17 cellular contexts compared by ENCODE assay signal in genomic region chr18:44804033-44804432, GRCh38.
DNase-seq lines count a peak whose midpoint lies in the region; ATAC-seq and TF ChIP-seq lines count a peak whose summit lies in the region.
"Had no signal": no experiment of that assay in that cellular context is flagged by ENCODE, and none has a peak within 500 bp of the region (broad histone marks: within the 10 kb centered on the region; RNA-seq: fewer than 3 reads in every experiment).

No MANE protein-coding gene starts in this region.

- no peaks in the 10 kb centered on the region for H3K27me3 ChIP-seq in heart left ventricle
- no peaks in the 10 kb centered on the region for H3K27me3 ChIP-seq in esophagus squamous epithelium
- H3K27me3 ChIP-seq in psoas muscle (ENCODE audit: insufficient read depth in 3 of 3, low read length in 2 of 3), result no peaks in the 10 kb centered on the region
- no peaks in the 10 kb centered on the region for H3K27me3 ChIP-seq in uterus
- H3K27me3 ChIP-seq: right lobe of liver had no signal

- no peak for DNase-seq in heart left ventricle
- DNase-seq in Right ventricle myocardium inferior (ENCODE audit: missing footprints), result no peak
- DNase-seq in esophagus squamous epithelium (lab: John Stamatoyannopoulos, UW), result no peak
- DNase-seq in psoas muscle, result no peak
- no peak for DNase-seq in uterus
- no peak for DNase-seq in HUDEP-2 (lab: John Stamatoyannopoulos, UW; ENCODE audit: unreplicated experiment in 76 of 76)
- no peak for DNase-seq in islet precursor cell
- DNase-seq: activated CD4-positive, alpha-beta T cell treated with anti-CD3 and anti-CD28 coated beads for 36 hours; CD4-positive, alpha-beta memory T cell; HCEC 1CT; NCI-H2227 treated with DMSO at 0.1 percent for 48 hours; right lobe of liver; stimulated activated CD4-positive, alpha-beta T cell treated with anti-CD3 and anti-CD28 coated beads, Interleukin-4, amount 100 ng/mL, for 24 hours had no signal

- H3K4me3 ChIP-seq in heart left ventricle (no peak overlapping the region), esophagus squamous epithelium (no peak overlapping the region), psoas muscle (peak overlapping the region; percentile 54), uterus (no peak overlapping the region)
- H3K4me3 ChIP-seq: GM12878, lung, right lobe of liver had no signal

- no peak for TF ChIP-seq CTCF in heart left ventricle (IDR thresholded peaks at IDR 0.05)
- no peak for TF ChIP-seq CTCF in esophagus squamous epithelium (IDR thresholded peaks at IDR 0.05)
- no peak for TF ChIP-seq CTCF in psoas muscle (IDR thresholded peaks at IDR 0.05)
- TF ChIP-seq CTCF in uterus (IDR thresholded peaks at IDR 0.05), result no peak

- no peaks in the 10 kb centered on the region for H3K36me3 ChIP-seq in heart left ventricle
- no peaks in the 10 kb centered on the region for H3K36me3 ChIP-seq in esophagus squamous epithelium
- no peaks in the 10 kb centered on the region for H3K36me3 ChIP-seq in psoas muscle (ENCODE audit: insufficient read depth in 1 of 2, low read depth in 1 of 2)
- no peaks in the 10 kb centered on the region for H3K36me3 ChIP-seq in uterus
- H3K36me3 ChIP-seq: right lobe of liver had no signal

- H3K27ac ChIP-seq in heart left ventricle, result peak overlapping the region in 11 of 12 donors; percentile 1 to 87 (median 58)
- H3K27ac ChIP-seq in esophagus squamous epithelium, result peak overlapping the region; percentile 12 to 88 (median 79)
- peak overlapping the region; percentile 97 for H3K27ac ChIP-seq in psoas muscle
- H3K27ac ChIP-seq in uterus, result peak overlapping the region; percentile 82 to 96

- no peak for TF ChIP-seq POLR2A in heart left ventricle (IDR thresholded peaks at IDR 0.05)
- no peak for TF ChIP-seq POLR2A in esophagus squamous epithelium (IDR thresholded peaks at IDR 0.05)
- no peak for TF ChIP-seq POLR2A in uterus (IDR thresholded peaks at IDR 0.05)

- peaks cover 0 to 61% (median 31%) of the 10 kb centered on the region in 12 donors for H3K4me1 ChIP-seq in heart left ventricle
- H3K4me1 ChIP-seq in esophagus squamous epithelium, result peaks cover 0 to 37% (median 11%) of the 10 kb centered on the region in 3 donors
- peaks cover 76% of the 10 kb centered on the region for H3K4me1 ChIP-seq in psoas muscle
- no peaks in the 10 kb centered on the region for H3K4me1 ChIP-seq in uterus

- ATAC-seq in heart left ventricle (no peak), Right ventricle myocardium inferior (no peak), psoas muscle (peak in 2 of 4 donors; percentile 39 to 42), GM18873 (IDR thresholded peaks at IDR 0.05; ENCODE audit: low FRiP score, unreplicated experiment) (no peak)
- ATAC-seq: activated CD4-positive, alpha-beta T cell treated with anti-CD3 and anti-CD28 coated beads for 36 hours; esophagus mucosa; GM12878 had no signal

- H3K9me3 ChIP-seq in heart left ventricle (peaks cover 0 to 3% (median 0%) of the 10 kb centered on the region in 12 donors), esophagus squamous epithelium (no peaks in the 10 kb centered on the region), psoas muscle (no peaks in the 10 kb centered on the region), uterus (no peaks in the 10 kb centered on the region)
- H3K9me3 ChIP-seq: right lobe of liver had no signal

- WGBS in heart left ventricle, 4 donors, result 94 to 97% (median 95%) methylated on average over 2 of the region's 2 CpGs
- WGBS in esophagus squamous epithelium, 2 donors, result 76 to 84% methylated on average over 2 of the region's 2 CpGs
- WGBS in psoas muscle, 3 donors, result 88 to 95% (median 91%) methylated on average over 2 of the region's 2 CpGs

- intact Hi-C loops in heart left ventricle (cut with DNase I), result loop anchor here in 1 of 10 donors (5.0 kb wide), 1 partner anchor 122 kb away; the partner anchor contains the start of gene SETBP1
- intact Hi-C loops in Right ventricle myocardium inferior (cut with DNase I), result no loop called here
- intact Hi-C loops in esophagus squamous epithelium (cut with DNase I), result no loop called here
- intact Hi-C loops in psoas muscle (cut with DNase I), result loop anchor here in 1 of 2 donors (5.0 kb wide), 1 partner anchor 122 kb away; the partner anchor contains the start of gene SETBP1
- intact Hi-C loops in uterus (cut with DNase I; ENCODE audit: low total_unique reads), result loop anchor here (5.0 kb wide), 1 partner anchor 122 kb away; the partner anchor contains the start of gene SETBP1
